In the genomic region with DNA sequence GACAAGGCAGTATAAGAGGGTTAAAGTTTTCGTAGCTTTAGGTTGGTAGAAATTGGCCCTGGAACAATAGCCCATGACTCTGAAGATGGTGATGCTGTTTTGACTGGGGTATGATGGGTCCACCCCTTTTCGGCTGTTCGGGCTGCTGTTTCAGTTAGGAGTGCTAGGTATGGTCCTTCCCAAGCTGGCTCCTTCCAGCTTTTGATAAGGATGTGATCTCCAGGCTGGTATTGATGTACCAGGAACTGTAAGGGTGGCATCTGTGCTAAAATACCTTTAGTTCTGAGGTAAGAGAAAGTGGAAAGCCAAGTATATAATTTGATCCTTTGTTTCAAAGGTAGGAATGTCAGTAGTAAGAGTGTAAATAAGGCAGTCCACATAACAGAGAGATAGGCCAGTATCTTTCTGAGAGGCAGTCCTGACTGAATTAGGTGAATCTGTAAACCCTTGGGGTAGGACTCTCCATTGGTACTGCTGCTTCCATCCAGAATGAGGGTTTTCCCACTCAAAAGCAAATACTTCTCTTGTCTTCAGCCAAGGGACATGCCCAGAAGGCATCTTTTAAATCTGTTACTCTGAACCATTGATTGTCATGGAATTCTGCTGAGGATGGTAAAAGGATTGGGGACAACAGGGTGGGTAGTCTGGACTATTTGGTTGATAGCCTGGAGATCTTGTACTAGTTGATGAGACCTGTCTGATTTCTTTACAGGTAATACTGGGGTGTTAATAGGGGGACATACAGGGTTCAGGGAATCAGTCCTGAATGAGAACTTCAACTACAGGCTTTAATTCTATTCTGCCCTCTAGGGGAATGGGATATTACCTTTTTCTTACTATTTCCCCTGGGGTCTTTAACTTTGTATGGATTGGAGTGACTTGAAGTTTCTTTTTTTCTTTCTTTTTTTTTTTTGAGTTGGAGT, we compare ENCODE assay signal across 9 cellular contexts. TPM values are rescaled to one million over a fixed set of nuclear protein-coding genes. Genes with fewer than 3 reads are reported as not detected.
A peak's percentile ranks its signal among the peaks of the same experiment; 100 is the strongest.
DNase-seq lines count a peak whose midpoint lies in the region; ATAC-seq and TF ChIP-seq lines count a peak whose summit lies in the region.
"Had no signal": no experiment of that assay in that cellular context is flagged by ENCODE, and none has a peak within 500 bp of the region (broad histone marks: within the 10 kb centered on the region; RNA-seq: fewer than 3 reads in every experiment).

No MANE protein-coding gene starts in this region.

- H3K4me1 Mint-ChIP-seq in T-helper 2 cell treated with Interferon-gamma antibody and Interleukin-4, amounts not matched to agents 5 μg/mL and 100 μg/mL, for 36 hours (ENCODE audit: low read depth): peaks cover 64% of the 10 kb centered on the region
- peaks cover 61 to 70% of the 10 kb centered on the region in 2 donors for H3K4me1 Mint-ChIP-seq in effector memory CD8-positive, alpha-beta T cell (ENCODE audit: low read depth in 2 of 2)
- peaks cover 49% of the 10 kb centered on the region for H3K4me1 Mint-ChIP-seq in progenitor cell of endocrine pancreas (ENCODE audit: low read depth)

- POLR2A ChIA-PET in OCI-LY7 (lab: Charles Lee): interaction anchor here (0.5 to 1.4 kb wide), 2 partner anchors 37 to 1843 kb away, joined by 4 read pairs; no protein-coding TSS in a partner anchor

- peaks cover 88% of the 10 kb centered on the region for H4K20me1 ChIP-seq in OCI-LY7 (ENCODE audit: insufficient read depth, low read length)

- peak overlapping the region; percentile 95 for H3K4me2 ChIP-seq in OCI-LY7 (ENCODE audit: low read length)

- peaks cover 100% of the 10 kb centered on the region for H3K36me3 Mint-ChIP-seq in T-helper 2 cell treated with Interferon-gamma antibody and Interleukin-4, amounts not matched to agents 5 μg/mL and 100 μg/mL, for 36 hours (ENCODE audit: low read depth)
- peaks cover 99% of the 10 kb centered on the region for H3K36me3 Mint-ChIP-seq in effector memory CD8-positive, alpha-beta T cell (ENCODE audit: insufficient read depth)
- peaks cover 100% of the 10 kb centered on the region for H3K36me3 Mint-ChIP-seq in progenitor cell of endocrine pancreas (ENCODE audit: insufficient read depth)

- no peak for DNase-seq in T-helper 2 cell treated with Interferon-gamma antibody and Interleukin-4, amounts not matched to agents 5 μg/mL and 100 μg/mL, for 36 hours (ENCODE audit: low spot score)
- no peak for DNase-seq in T-helper 2 cell
- DNase-seq in OCI-LY7 (ENCODE audit: low spot score): peak; percentile 7
- DNase-seq in effector memory CD8-positive, alpha-beta T cell: no peak
- no peak for DNase-seq in progenitor cell of endocrine pancreas (ENCODE audit: low spot score, unreplicated experiment)
- no peak for DNase-seq in OCI-M2 (lab: John Stamatoyannopoulos, UW; ENCODE audit: unreplicated experiment)
- DNase-seq in substantia nigra (lab: John Stamatoyannopoulos, UW): no peak

- no peak for ATAC-seq in effector memory CD8-positive, alpha-beta T cell (replicated peaks)
- no peak for ATAC-seq in HG03159 (IDR thresholded peaks at IDR 0.05; ENCODE audit: unreplicated experiment)
- ATAC-seq: Right ventricle myocardium inferior had no signal

- CTCF ChIA-PET in OCI-LY7 (lab: Charles Lee; ENCODE audit: unreplicated experiment): no interaction called here

- no peak overlapping the region for H2AFZ ChIP-seq in OCI-LY7 (ENCODE audit: low read length)

- peaks cover 95% of the 10 kb centered on the region for H3K79me2 ChIP-seq in OCI-LY7 (ENCODE audit: insufficient read depth, low read depth, low read length)

- TF ChIP-seq CTCF in OCI-LY7 (conservative IDR thresholded peaks at IDR 0.05; ENCODE audit: low read length) (peak; percentile 34; the same call in 1 of the 2 replicates), progenitor cell of endocrine pancreas (IDR thresholded peaks at IDR 0.05; ENCODE audit: unreplicated experiment) (no peak)

- H3K4me3 Mint-ChIP-seq in T-helper 2 cell treated with Interferon-gamma antibody and Interleukin-4, amounts not matched to agents 5 μg/mL and 100 μg/mL, for 36 hours: peak overlapping the region; percentile 99
- H3K4me3 Mint-ChIP-seq in effector memory CD8-positive, alpha-beta T cell: peak overlapping the region; percentile 86 to 94
- peak overlapping the region; percentile 86 for H3K4me3 Mint-ChIP-seq in progenitor cell of endocrine pancreas (ENCODE audit: low read depth)

- no peaks in the 10 kb centered on the region for H3K27me3 Mint-ChIP-seq in T-helper 2 cell treated with Interferon-gamma antibody and Interleukin-4, amounts not matched to agents 5 μg/mL and 100 μg/mL, for 36 hours (ENCODE audit: low read depth)
- no peaks in the 10 kb centered on the region for H3K27me3 Mint-ChIP-seq in effector memory CD8-positive, alpha-beta T cell
- no peaks in the 10 kb centered on the region for H3K27me3 Mint-ChIP-seq in progenitor cell of endocrine pancreas

- peaks cover 100% of the 10 kb centered on the region for H3K36me3 ChIP-seq in OCI-LY7 (ENCODE audit: insufficient read depth, low read length)

- peaks cover 72% of the 10 kb centered on the region for H3K4me1 ChIP-seq in OCI-LY7 (ENCODE audit: insufficient read depth, low read length, poor library complexity, severe bottlenecking)

- intact Hi-C loops in OCI-LY7 (cut with micrococcal nuclease; ENCODE audit: unreplicated experiment): no loop called here

- H3K9me3 Mint-ChIP-seq in T-helper 2 cell treated with Interferon-gamma antibody and Interleukin-4, amounts not matched to agents 5 μg/mL and 100 μg/mL, for 36 hours: peaks cover 75% of the 10 kb centered on the region
- peaks cover 14 to 50% of the 10 kb centered on the region in 2 donors for H3K9me3 Mint-ChIP-seq in effector memory CD8-positive, alpha-beta T cell
- H3K9me3 Mint-ChIP-seq in progenitor cell of endocrine pancreas (ENCODE audit: low read depth): peaks cover 70% of the 10 kb centered on the region

- no peaks in the 10 kb centered on the region; the same call in 1 of the 2 replicates for H3K9me3 ChIP-seq in OCI-LY7 (ENCODE audit: low read length)

- H3K27ac Mint-ChIP-seq in T-helper 2 cell treated with Interferon-gamma antibody and Interleukin-4, amounts not matched to agents 5 μg/mL and 100 μg/mL, for 36 hours: peak overlapping the region; percentile 64
- H3K27ac Mint-ChIP-seq in effector memory CD8-positive, alpha-beta T cell: peak overlapping the region; percentile 89 to 94
- H3K27ac Mint-ChIP-seq in progenitor cell of endocrine pancreas: peak overlapping the region; percentile 96

- peak overlapping the region; percentile 100 for H3K4me3 ChIP-seq in OCI-LY7 (ENCODE audit: low read depth, low read length, poor library complexity, severe bottlenecking)

- H3K9me2 ChIP-seq in OCI-LY7 (ENCODE audit: insufficient read depth, low read length): no peaks in the 10 kb centered on the region

- H3K27ac ChIP-seq in OCI-LY7 (ENCODE audit: low read depth, low read length, poor library complexity, severe bottlenecking) (peak overlapping the region; percentile 0), substantia nigra (ENCODE audit: low read depth, low read length, poor library complexity, severe bottlenecking) (no peak overlapping the region)

- BruUV-seq in OCI-LY7 (replicated peaks; lab: Mats Ljungman, UMichigan): no TSS peak

RNA-seq across cellular contexts. Expression of a gene that starts 6.1 kb away (rescaled TPM):
- total RNA-seq in OCI-LY7 (2014; rRNA removed; shearing (Covaris generic)): 14.9 and 15.1 TPM in 2 replicates
- total RNA-seq in OCI-LY7 (2022) (17.1 and 17.6 TPM in 2 replicates), progenitor cell of endocrine pancreas (10.0 and 10.7 TPM in 2 replicates)
